21 cellular contexts compared by ENCODE assay signal in the genomic region with DNA sequence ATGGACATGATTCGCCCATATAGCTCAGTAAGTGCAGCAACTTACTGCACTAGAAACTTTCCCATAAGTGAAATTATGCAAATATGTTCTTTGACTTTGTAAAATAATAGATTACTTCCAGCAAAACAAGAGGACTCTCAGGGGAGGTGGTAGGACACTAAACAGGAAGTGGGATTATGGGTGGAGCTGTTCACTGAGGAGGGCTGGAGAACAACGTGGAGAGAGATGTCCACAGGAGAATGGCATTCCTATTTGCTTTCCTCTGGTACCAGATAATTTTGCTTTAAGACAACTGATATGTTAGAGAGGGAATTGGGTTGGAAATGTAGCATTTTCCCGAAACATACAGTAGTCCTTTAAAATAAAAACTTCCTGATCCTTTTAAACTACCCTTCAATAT.
"Had no signal": no experiment of that assay in that cellular context is flagged by ENCODE, and none has a peak within 500 bp of the region (broad histone marks: within the 10 kb centered on the region; RNA-seq: fewer than 3 reads in every experiment).

No MANE protein-coding gene starts in this region.

- DNase-seq: cortex of kidney; effector memory CD8-positive, alpha-beta T cell; erythroblast; esophagus squamous epithelium; foreskin melanocyte; left ventricle myocardium superior; lower lobe of right lung; natural killer cell; occipital lobe; ovary; right cardiac atrium; sigmoid colon; stimulated activated CD4-positive, alpha-beta T cell treated with anti-CD3 and anti-CD28 coated beads, Interleukin-2, amount 100 ng/mL, for 24 hours; stimulated activated CD4-positive, alpha-beta T cell treated with anti-CD3 and anti-CD28 coated beads, Interleukin-4, amount 100 ng/mL, for 24 hours; stimulated activated naive CD4-positive, alpha-beta T cell treated with Interleukin-2 at 50 U/mL for 16 hours; stomach; thyroid gland; trophoblast cell had no signal

- H3K27me3 ChIP-seq: ovary, sigmoid colon, thyroid gland had no signal

- H3K4me3 ChIP-seq: esophagus squamous epithelium, lower lobe of right lung, ovary, sigmoid colon, stomach, thyroid gland had no signal

- FAIRE-seq: endometrium, keratinocyte had no signal

- H3K9me3 ChIP-seq: esophagus squamous epithelium, lower lobe of right lung, ovary, sigmoid colon, stomach, thyroid gland had no signal

- H3K36me3 ChIP-seq: lower lobe of right lung, ovary, sigmoid colon, stomach, thyroid gland had no signal

- H3K27ac ChIP-seq: esophagus squamous epithelium, lower lobe of right lung, ovary, stomach had no signal

- ATAC-seq: effector memory CD8-positive, alpha-beta T cell; left ventricle myocardium superior; lower lobe of right lung; natural killer cell; right cardiac atrium; stimulated activated effector memory CD8-positive, alpha-beta T cell treated with anti-CD3 and anti-CD28 coated beads, Interleukin-12 subunit alpha, Interleukin-12 subunit beta, amount 100 ng/mL, for 72 hours had no signal
